In the genomic region with DNA sequence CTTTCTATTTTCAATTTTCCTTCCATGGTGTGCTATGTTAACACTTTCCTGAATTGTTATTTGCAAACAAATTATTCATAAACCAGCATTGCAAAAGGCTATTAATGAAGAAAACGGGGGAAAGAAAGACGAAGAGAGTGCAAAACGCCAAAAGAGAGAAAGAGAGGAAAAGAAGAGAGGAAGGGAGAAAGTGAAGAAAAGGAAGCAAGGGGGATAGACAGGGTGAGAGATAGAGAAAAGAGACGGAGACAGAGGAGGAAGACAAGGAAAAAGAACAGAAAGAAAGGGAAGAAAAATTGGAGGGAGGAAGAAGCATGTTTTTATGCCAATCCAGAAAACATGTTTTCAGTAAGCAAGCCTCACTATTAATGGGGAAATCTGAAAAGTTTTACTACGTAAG, we compare ENCODE assay signal across 35 cellular contexts.
"Had no signal": no experiment of that assay in that cellular context is flagged by ENCODE, and none has a peak within 500 bp of the region (broad histone marks: within the 10 kb centered on the region; RNA-seq: fewer than 3 reads in every experiment).

No MANE protein-coding gene starts in this region.

- H3K36me3 Mint-ChIP-seq: activated naive CD8-positive, alpha-beta T cell treated with anti-CD3 and anti-CD28 coated beads for 36 hours had no signal

- H3K27ac Mint-ChIP-seq: activated CD4-positive, alpha-beta T cell treated with anti-CD3 and anti-CD28 coated beads, Interleukin-2, amount 10 ng/mL, durations not matched to agents 24 days and 14 days; activated CD8-positive, alpha-beta T cell treated with anti-CD3 and anti-CD28 coated beads for 36 hours; activated naive CD8-positive, alpha-beta T cell treated with anti-CD3 and anti-CD28 coated beads for 36 hours; activated T-cell treated with anti-CD3 and anti-CD28 coated beads, Interleukin-2, amount 50 U/mL, for 72 hours; activated T-helper 17 cell treated with anti-CD3 and anti-CD28 coated beads, Interleukin-2, amount 50 U/mL, for 72 hours; T-helper 2 cell treated with Interferon-gamma antibody and Interleukin-4, amounts not matched to agents 5 μg/mL and 100 μg/mL, for 36 hours had no signal

- H3K27ac ChIP-seq: brain microvascular endothelial cell, KMS-11, PC-9, RWPE1 had no signal

- H3K9me3 Mint-ChIP-seq: activated CD4-positive, alpha-beta T cell treated with anti-CD3 and anti-CD28 coated beads, Interleukin-2, amount 10 ng/mL, durations not matched to agents 24 days and 14 days; activated CD8-positive, alpha-beta T cell treated with anti-CD3 and anti-CD28 coated beads for 36 hours; activated naive CD8-positive, alpha-beta T cell treated with anti-CD3 and anti-CD28 coated beads for 36 hours; activated T-cell treated with anti-CD3 and anti-CD28 coated beads, Interleukin-2, amount 50 U/mL, for 72 hours; activated T-helper 17 cell treated with anti-CD3 and anti-CD28 coated beads, Interleukin-2, amount 50 U/mL, for 72 hours; central memory CD8-positive, alpha-beta T cell; T-helper 2 cell treated with Interferon-gamma antibody and Interleukin-4, amounts not matched to agents 5 μg/mL and 100 μg/mL, for 36 hours had no signal

- H3K9ac ChIP-seq: KMS-11 had no signal

- FAIRE-seq: TTC549 had no signal

- H3K36me3 ChIP-seq: brain microvascular endothelial cell had no signal

- H3K27me3 ChIP-seq: brain microvascular endothelial cell had no signal

- H3K4me3 ChIP-seq: PC-9 had no signal

- H3K27me3 Mint-ChIP-seq: activated CD4-positive, alpha-beta T cell treated with anti-CD3 and anti-CD28 coated beads, Interleukin-2, amount 10 ng/mL, durations not matched to agents 24 days and 14 days; activated CD8-positive, alpha-beta T cell treated with anti-CD3 and anti-CD28 coated beads for 36 hours; activated naive CD8-positive, alpha-beta T cell treated with anti-CD3 and anti-CD28 coated beads for 36 hours; activated T-helper 17 cell treated with anti-CD3 and anti-CD28 coated beads, Interleukin-2, amount 50 U/mL, for 72 hours; central memory CD8-positive, alpha-beta T cell had no signal

- DNase-seq: activated CD4-positive, alpha-beta T cell treated with anti-CD3 and anti-CD28 coated beads, Interleukin-2, amount 10 ng/mL, durations not matched to agents 24 days and 14 days; activated CD4-positive, alpha-beta T cell treated with anti-CD3 and anti-CD28 coated beads, Interleukin-2, amount 50 U/mL, for 4 hours; activated CD8-positive, alpha-beta T cell treated with anti-CD3 and anti-CD28 coated beads for 36 hours; activated effector memory CD4-positive, alpha-beta T cell treated with anti-CD3 and anti-CD28 coated beads, Interleukin-2, amount 50 U/mL, for 16 hours; activated naive CD4-positive, alpha-beta T cell; activated naive CD4-positive, alpha-beta T cell treated with anti-CD3 and anti-CD28 coated beads, Interleukin-2, amount 50 U/mL, for 16 hours; activated naive CD8-positive, alpha-beta T cell treated with anti-CD3 and anti-CD28 coated beads for 36 hours; activated T-cell treated with anti-CD3 and anti-CD28 coated beads, Interleukin-2, amount 50 U/mL, for 1 hour; activated T-cell treated with anti-CD3 and anti-CD28 coated beads, Interleukin-2, amount 50 U/mL, for 72 hours; amniotic stem cell; aorta; brain microvascular endothelial cell; MM.1S; MV-4-11; NCI-H1092; NCI-H1436 treated with DMSO at 0.1 percent for 48 hours; NCI-H1694 treated with DMSO at 0.1 percent for 48 hours; NCI-H2029; NCI-H2107; NCI-H2171; NCI-H2227 treated with DMSO at 0.1 percent for 48 hours; NCI-H446; NCI-H510A treated with DMSO at 0.1 percent for 48 hours; NCI-H526 treated with DMSO at 0.1 percent for 48 hours; NK-92 treated with Interleukin-12 subunit alpha and Interleukin-12 subunit beta, amount 100 ng/mL, for 24 hours; PC-9; SIG-M5; SW 1271; T-helper 1 cell had no signal

- H3K4me2 ChIP-seq: KMS-11, PC-9 had no signal

- H3K4me1 Mint-ChIP-seq: activated naive CD8-positive, alpha-beta T cell treated with anti-CD3 and anti-CD28 coated beads for 36 hours; central memory CD8-positive, alpha-beta T cell had no signal

- H3K4me3 Mint-ChIP-seq: activated CD4-positive, alpha-beta T cell treated with anti-CD3 and anti-CD28 coated beads, Interleukin-2, amount 10 ng/mL, durations not matched to agents 24 days and 14 days; activated CD8-positive, alpha-beta T cell treated with anti-CD3 and anti-CD28 coated beads for 36 hours; activated naive CD8-positive, alpha-beta T cell treated with anti-CD3 and anti-CD28 coated beads for 36 hours; activated T-cell treated with anti-CD3 and anti-CD28 coated beads, Interleukin-2, amount 50 U/mL, for 72 hours; activated T-helper 17 cell treated with anti-CD3 and anti-CD28 coated beads, Interleukin-2, amount 50 U/mL, for 72 hours; central memory CD8-positive, alpha-beta T cell; T-helper 2 cell treated with Interferon-gamma antibody and Interleukin-4, amounts not matched to agents 5 μg/mL and 100 μg/mL, for 36 hours had no signal

- H2AFZ ChIP-seq: PC-9 had no signal
